In the genomic region with DNA sequence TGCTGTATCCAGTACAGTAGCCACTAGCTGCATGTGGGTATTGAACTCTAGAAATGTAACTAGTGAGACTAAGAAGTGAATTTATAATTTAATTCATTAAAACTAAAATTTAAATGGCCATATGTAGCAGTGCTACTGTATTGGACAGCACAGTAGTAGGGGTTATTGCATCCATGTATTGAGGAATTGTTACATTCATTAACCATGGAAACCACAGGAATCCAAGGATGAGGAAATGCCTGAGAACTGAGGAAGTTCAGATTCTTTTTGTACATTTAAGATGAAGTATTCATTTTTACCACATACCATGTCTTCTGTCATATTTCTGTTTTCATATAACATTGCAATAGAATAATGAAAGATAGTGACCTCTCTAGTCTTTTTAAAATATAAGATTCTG, we compare ENCODE assay signal across 9 cellular contexts. TPM values are rescaled to one million over a fixed set of nuclear protein-coding genes. Genes with fewer than 3 reads are reported as not detected.
DNase-seq lines count a peak whose midpoint lies in the region; ATAC-seq and TF ChIP-seq lines count a peak whose summit lies in the region.
"Had no signal": no experiment of that assay in that cellular context is flagged by ENCODE, and none has a peak within 500 bp of the region (broad histone marks: within the 10 kb centered on the region; RNA-seq: fewer than 3 reads in every experiment).

No MANE protein-coding gene starts in this region.

- no peak for DNase-seq in activated naive CD4-positive, alpha-beta T cell treated with Interleukin-2 at 50 U/mL for 16 hours
- DNase-seq in foreskin fibroblast (peak; percentile 55 to 84), type B pancreatic cell (ENCODE audit: extremely low spot score, unreplicated experiment) (no peak), thyroid gland (no peak)
- DNase-seq: cerebellar nuclear complex had no signal

- no peak for TF ChIP-seq CTCF in SU-DHL-6 (IDR thresholded peaks at IDR 0.05; ENCODE audit: insufficient read depth, low read length, poor library complexity, severe bottlenecking)
- no peak for TF ChIP-seq CTCF in foreskin fibroblast (IDR thresholded peaks at IDR 0.05; ENCODE audit: low read depth, low read length)
- no peak for TF ChIP-seq CTCF in type B pancreatic cell (conservative IDR thresholded peaks at IDR 0.05)
- no peak for TF ChIP-seq CTCF in thyroid gland (IDR thresholded peaks at IDR 0.05)

- H3K27ac Mint-ChIP-seq in activated naive CD4-positive, alpha-beta T cell treated with anti-CD3 and anti-CD28 coated beads, Interleukin-2, amount 50 U/mL, for 24 hours, result no peak overlapping the region
- H3K27ac Mint-ChIP-seq in type B pancreatic cell, result no peak overlapping the region

- peaks cover 71% of the 10 kb centered on the region for H3K4me1 Mint-ChIP-seq in activated naive CD4-positive, alpha-beta T cell treated with anti-CD3 and anti-CD28 coated beads, Interleukin-2, amount 50 U/mL, for 24 hours
- H3K4me1 Mint-ChIP-seq in type B pancreatic cell (ENCODE audit: unreplicated experiment), result peaks cover 6% of the 10 kb centered on the region

- peak overlapping the region; percentile 94 for H3K9ac ChIP-seq in SU-DHL-6 (ENCODE audit: low read length)

- H3K4me3 ChIP-seq in SU-DHL-6 (ENCODE audit: insufficient read depth, low read length, poor library complexity, severe bottlenecking) (peak overlapping the region; percentile 88), foreskin fibroblast (ENCODE audit: low read depth in 1 of 2, low read length in 2 of 2) (peak overlapping the region; percentile 83 to 95), thyroid gland (replicated peaks in 1 of 3) (no peak overlapping the region)

- intact Hi-C loops in thyroid gland (cut with DNase I), result no loop called here

- H3K27me3 ChIP-seq in SU-DHL-6 (ENCODE audit: low read length) (no peaks in the 10 kb centered on the region), thyroid gland (no peaks in the 10 kb centered on the region)

- TF ChIP-seq POLR2A in thyroid gland (IDR thresholded peaks at IDR 0.05), result no peak

- H3K27me3 Mint-ChIP-seq in activated naive CD4-positive, alpha-beta T cell treated with anti-CD3 and anti-CD28 coated beads, Interleukin-2, amount 50 U/mL, for 24 hours, result no peaks in the 10 kb centered on the region
- no peaks in the 10 kb centered on the region for H3K27me3 Mint-ChIP-seq in type B pancreatic cell

- peaks cover 43% of the 10 kb centered on the region for H3K36me3 ChIP-seq in SU-DHL-6 (ENCODE audit: low read length)
- peaks cover 0 to 4% of the 10 kb centered on the region in 2 donors for H3K36me3 ChIP-seq in thyroid gland

- H3K27ac ChIP-seq in SU-DHL-6 (ENCODE audit: low read depth, low read length) (peak overlapping the region; percentile 84), thyroid gland (no peak overlapping the region)

- peaks cover 24% of the 10 kb centered on the region for H3F3A ChIP-seq in SU-DHL-6 (ENCODE audit: insufficient read depth)

- no peaks in the 10 kb centered on the region for H3K9me3 ChIP-seq in SU-DHL-6 (ENCODE audit: insufficient read depth, low read length)
- no peaks in the 10 kb centered on the region for H3K9me3 ChIP-seq in thyroid gland

- ATAC-seq in GM18520 (IDR thresholded peaks at IDR 0.05; ENCODE audit: unreplicated experiment) (no peak), HG03196 (IDR thresholded peaks at IDR 0.05; ENCODE audit: unreplicated experiment) (no peak)

- peaks cover 16% of the 10 kb centered on the region for H3K36me3 Mint-ChIP-seq in activated naive CD4-positive, alpha-beta T cell treated with anti-CD3 and anti-CD28 coated beads, Interleukin-2, amount 50 U/mL, for 24 hours
- peaks cover 34% of the 10 kb centered on the region for H3K36me3 Mint-ChIP-seq in type B pancreatic cell

- H2AFZ ChIP-seq in SU-DHL-6 (ENCODE audit: low read depth, low read length, severe bottlenecking), result no peak overlapping the region

- H3K9me3 Mint-ChIP-seq in activated naive CD4-positive, alpha-beta T cell treated with anti-CD3 and anti-CD28 coated beads, Interleukin-2, amount 50 U/mL, for 24 hours, result no peaks in the 10 kb centered on the region
- H3K9me3 Mint-ChIP-seq in type B pancreatic cell, result peaks cover 3% of the 10 kb centered on the region

- H4K20me1 ChIP-seq in SU-DHL-6 (ENCODE audit: low read depth, low read length), result peaks cover 44% of the 10 kb centered on the region

- no peaks in the 10 kb centered on the region for H3K9me2 ChIP-seq in SU-DHL-6 (replicated peaks; ENCODE audit: insufficient read depth, low read length)

- peak overlapping the region; percentile 96 for H3K4me2 ChIP-seq in SU-DHL-6 (ENCODE audit: low read depth, low read length, poor library complexity, severe bottlenecking)

- H3K4me1 ChIP-seq in thyroid gland, result peaks cover 10 to 17% of the 10 kb centered on the region in 2 donors

- H3K4me3 Mint-ChIP-seq in activated naive CD4-positive, alpha-beta T cell treated with anti-CD3 and anti-CD28 coated beads, Interleukin-2, amount 50 U/mL, for 24 hours, result peak overlapping the region; percentile 98
- H3K4me3 Mint-ChIP-seq in type B pancreatic cell, result peak overlapping the region; percentile 96

- H3K79me2 ChIP-seq in SU-DHL-6 (ENCODE audit: insufficient read depth, low read length), result peaks cover 77% of the 10 kb centered on the region

RNA-seq across cellular contexts. Expression of a gene that starts 2.6 kb away (rescaled TPM):
- 39.4 and 67.8 TPM in 2 replicates for total RNA-seq in type B pancreatic cell (ENCODE audit: low replicate concordance)
- total RNA-seq in thyroid gland, result 10 to 100 TPM; 29.2 to 59.8 (median 35.0) TPM

Comparison
In these comparisons a context has a peak if more than half of its experiments do, and no peak if none do; other contexts are left out.
1. DNase-seq: peak in foreskin fibroblast (2 of 2); none in activated naive CD4-positive, alpha-beta T cell treated with Interleukin-2 at 50 U/mL for 16 hours (single experiment), type B pancreatic cell (single experiment) and thyroid gland (0 of 2).
2. H3K4me3 ChIP-seq: peak in SU-DHL-6 (single experiment) and foreskin fibroblast (2 of 2); none in thyroid gland (0 of 3).